In genomic region chr4:10584042-10584441, GRCh38 we compare ENCODE assay signal across 1 cellular context.
TF ChIP-seq lines count a peak whose summit lies in the region.

No MANE protein-coding gene starts in this region.

TF ChIP-seq in SK-N-SH, 30 proteins besides CTCF, POLR2A, EP300 and RAD21 (continued from another document):
- TF ChIP-seq USF2 (IDR thresholded peaks at IDR 0.05; ENCODE audit: borderline replicate concordance, low read depth, low read length): no peak
- TF ChIP-seq NRF1 (IDR thresholded peaks at IDR 0.05; ENCODE audit: low read depth, low read length): no peak
- TF ChIP-seq CHD2 (IDR thresholded peaks at IDR 0.05; ENCODE audit: low read length, partially characterized antibody): no peak
- TF ChIP-seq ZBTB33 (IDR thresholded peaks at IDR 0.05; ENCODE audit: borderline replicate concordance, low read depth): no peak
